In genomic region chr10:70571236-70571635, GRCh38 we compare ENCODE assay signal across 24 cellular contexts. TPM values are rescaled to one million over a fixed set of nuclear protein-coding genes. Genes with fewer than 3 reads are reported as not detected.
"Had no signal": no experiment of that assay in that cellular context is flagged by ENCODE, and none has a peak within 500 bp of the region (broad histone marks: within the 10 kb centered on the region; RNA-seq: fewer than 3 reads in every experiment).

No MANE protein-coding gene starts in this region.

- ATAC-seq: activated CD4-positive, CD25-positive, alpha-beta regulatory T cell treated with anti-CD3 and anti-CD28 coated beads, Interleukin-2, amount 50 U/mL, for 24 hours had no signal

- H3K27me3 Mint-ChIP-seq: activated naive CD4-positive, alpha-beta T cell treated with anti-CD3 and anti-CD28 coated beads, Interleukin-2, amount 50 U/mL, for 24 hours; activated T-cell treated with anti-CD3 and anti-CD28 coated beads, Interleukin-2, amount 50 U/mL, for 24 hours; central memory CD8-positive, alpha-beta T cell had no signal

- H3K9me3 Mint-ChIP-seq: activated naive CD4-positive, alpha-beta T cell treated with anti-CD3 and anti-CD28 coated beads, Interleukin-2, amount 50 U/mL, for 24 hours; activated T-cell treated with anti-CD3 and anti-CD28 coated beads, Interleukin-2, amount 50 U/mL, for 24 hours; activated T-helper 1 cell treated with anti-CD3 and anti-CD28 coated beads, Interleukin-12 subunit alpha, Interleukin-12 subunit beta, Interleukin-2, Interleukin-4 antibody, amounts not matched to agents 30 ng/mL and 10 ng/mL and 1 ng/mL, durations not matched to agents 14 hours and 24 hours and 36 hours; central memory CD8-positive, alpha-beta T cell; T-helper 1 cell treated with Interleukin-12 subunit alpha and Interleukin-12 subunit beta and Interleukin-4 antibody, amounts not matched to agents 30 μg/mL and 1 μg/mL, for 36 hours had no signal

- H2AFZ ChIP-seq: PC-9 had no signal

- DNase-seq: activated CD4-positive, alpha-beta T cell treated with anti-CD3 and anti-CD28 coated beads for 4 hours; activated CD4-positive, alpha-beta T cell treated with anti-CD3 and anti-CD28 coated beads, Interleukin-2, amount 50 U/mL, for 48 hours; activated CD8-positive, alpha-beta memory T cell treated with anti-CD3 and anti-CD28 coated beads, Interleukin-2, amount 50 U/mL, for 4 hours; activated effector memory CD4-positive, alpha-beta T cell treated with Interleukin-2 at 50 U/mL for 16 hours; activated naive CD4-positive, alpha-beta T cell; activated T-cell treated with anti-CD3 and anti-CD28 coated beads, Interleukin-2, amount 50 U/mL, for 24 hours; Karpas-422; MM.1S; NCI-H1105; NCI-H1436; NCI-H1694 treated with DMSO at 0.1 percent for 48 hours; NCI-H2029 treated with DMSO at 0.1 percent for 48 hours; NCI-H510A treated with DMSO at 0.1 percent for 48 hours; NCI-H69; NK-92 treated with Interleukin-12 subunit alpha and Interleukin-12 subunit beta, amount 100 ng/mL, for 24 hours; PC-9; SHP77 treated with DMSO at 0.1 percent for 48 hours had no signal

- H3K36me3 Mint-ChIP-seq: activated naive CD4-positive, alpha-beta T cell treated with anti-CD3 and anti-CD28 coated beads, Interleukin-2, amount 50 U/mL, for 24 hours had no signal

- H3K4me3 Mint-ChIP-seq: activated naive CD4-positive, alpha-beta T cell treated with anti-CD3 and anti-CD28 coated beads, Interleukin-2, amount 50 U/mL, for 24 hours; activated T-cell treated with anti-CD3 and anti-CD28 coated beads, Interleukin-2, amount 50 U/mL, for 24 hours; activated T-helper 1 cell treated with anti-CD3 and anti-CD28 coated beads, Interleukin-12 subunit alpha, Interleukin-12 subunit beta, Interleukin-2, Interleukin-4 antibody, amounts not matched to agents 30 ng/mL and 10 ng/mL and 1 ng/mL, durations not matched to agents 14 hours and 24 hours and 36 hours; central memory CD8-positive, alpha-beta T cell; T-helper 1 cell treated with Interleukin-12 subunit alpha and Interleukin-12 subunit beta and Interleukin-4 antibody, amounts not matched to agents 30 μg/mL and 1 μg/mL, for 36 hours had no signal

- H3K27ac ChIP-seq: PC-9 had no signal

- H3K4me2 ChIP-seq: PC-9 had no signal

- H3K4me3 ChIP-seq: PC-9 had no signal

- H3K27ac Mint-ChIP-seq: activated naive CD4-positive, alpha-beta T cell treated with anti-CD3 and anti-CD28 coated beads, Interleukin-2, amount 50 U/mL, for 24 hours; activated T-cell treated with anti-CD3 and anti-CD28 coated beads, Interleukin-2, amount 50 U/mL, for 24 hours; activated T-helper 1 cell treated with anti-CD3 and anti-CD28 coated beads, Interleukin-12 subunit alpha, Interleukin-12 subunit beta, Interleukin-2, Interleukin-4 antibody, amounts not matched to agents 30 ng/mL and 10 ng/mL and 1 ng/mL, durations not matched to agents 14 hours and 24 hours and 36 hours; T-helper 1 cell treated with Interleukin-12 subunit alpha and Interleukin-12 subunit beta and Interleukin-4 antibody, amounts not matched to agents 30 μg/mL and 1 μg/mL, for 36 hours had no signal

RNA-seq across cellular contexts. Expression of gene PRF1, which starts 31.3 kb away (rescaled TPM):
- total RNA-seq: bronchial epithelial cell, PC-9, SK-MEL-5 had no signal
